In genomic region chr19:55667006-55667381, GRCh38 we compare ENCODE assay signal across 23 cellular contexts. TPM values are rescaled to one million over a fixed set of nuclear protein-coding genes. Genes with fewer than 3 reads are reported as not detected.
DNase-seq lines count a peak whose midpoint lies in the region; ATAC-seq and TF ChIP-seq lines count a peak whose summit lies in the region.
"Had no signal": no experiment of that assay in that cellular context is flagged by ENCODE, and none has a peak within 500 bp of the region (broad histone marks: within the 10 kb centered on the region; RNA-seq: fewer than 3 reads in every experiment).

No MANE protein-coding gene starts in this region.

- no peak overlapping the region for H3K14ac ChIP-seq in neuronal stem cell (ENCODE audit: low read length)

- peaks cover 99% of the 10 kb centered on the region for H3K36me3 Mint-ChIP-seq in Caco-2 (ENCODE audit: insufficient read depth, unreplicated experiment)
- H3K36me3 Mint-ChIP-seq in endothelial cell (ENCODE audit: low read depth, unreplicated experiment) = peaks cover 64% of the 10 kb centered on the region

- H3K4me3 Mint-ChIP-seq in Caco-2 (ENCODE audit: unreplicated experiment) (peak overlapping the region; percentile 69), endothelial cell (ENCODE audit: unreplicated experiment) (no peak overlapping the region)
- H3K4me3 Mint-ChIP-seq: CD4-positive, CD25-positive, alpha-beta regulatory T cell; H9 had no signal

- CTCF ChIA-PET in Caco-2 (lab: Charles Lee) = no interaction called here
- CTCF ChIA-PET in Panc1 (lab: Charles Lee) = interaction anchor here (0.7 kb wide), 2 partner anchors 10 to 34 kb away, joined by 4 to 5 read pairs; no protein-coding TSS in a partner anchor

- no peak for ATAC-seq in Panc1
- ATAC-seq in HG02759 (IDR thresholded peaks at IDR 0.05; ENCODE audit: unreplicated experiment) = no peak
- ATAC-seq in GM19395 (IDR thresholded peaks at IDR 0.05; ENCODE audit: unreplicated experiment) = no peak
- ATAC-seq: GM12878 had no signal

- H3K4ac ChIP-seq in neuronal stem cell (ENCODE audit: low read length) = no peak overlapping the region

- no peak overlapping the region for H2BK15ac ChIP-seq in neuronal stem cell (ENCODE audit: low read length)

- H2AK5ac ChIP-seq in neuronal stem cell (ENCODE audit: low read depth, low read length) = no peak overlapping the region

- TF ChIP-seq POLR2A in esophagus squamous epithelium (IDR thresholded peaks at IDR 0.05) = no peak

- H3K9ac ChIP-seq in neuronal stem cell (ENCODE audit: low read depth, low read length, poor library complexity) = peak overlapping the region; percentile 44
- H3K9ac ChIP-seq: SK-N-SH had no signal

- peaks cover 58% of the 10 kb centered on the region for H3K79me1 ChIP-seq in neuronal stem cell (ENCODE audit: low read depth, low read length)

- H3K27ac ChIP-seq in Panc1 (ENCODE audit: low read length) (peak overlapping the region; percentile 55), neuronal stem cell (replicated peaks; ENCODE audit: low read length) (no peak overlapping the region), esophagus squamous epithelium (peak overlapping the region in 1 of 4 donors; percentile 65)
- H3K27ac ChIP-seq: HL-60 had no signal

- H3K36me3 ChIP-seq in Caco-2 (ENCODE audit: control insufficient read depth, insufficient read depth, low read length) (peaks cover 34% of the 10 kb centered on the region), Panc1 (ENCODE audit: control insufficient read depth, insufficient read depth, low read length) (peaks cover 39% of the 10 kb centered on the region), neuronal stem cell (replicated peaks in 1 of 2; ENCODE audit: control insufficient read depth in 2 of 2, insufficient read depth in 2 of 2, low read length in 2 of 2) (peaks cover 72 to 94% of the 10 kb centered on the region in 2 donors), esophagus squamous epithelium (peaks cover 66 to 99% (median 78%) of the 10 kb centered on the region in 3 donors)

- no CpG with 5 or more reads among the region's 4 CpGs for whole genome bisulfite sequencing in neuronal stem cell (ENCODE audit: extremely low coverage in 2 of 2, insufficient read length in 2 of 2, insufficient replicate concordance in 1 of 2), 2 donors
- 67% methylated on average over 1 of the region's 4 CpGs; no CpG with 5 or more reads in 1 of the 2 donors for WGBS in esophagus squamous epithelium, 2 donors

- POLR2A ChIA-PET in Caco-2 (lab: Charles Lee) (interaction anchor here (0.6 to 2.0 kb wide), 3 partner anchors 9 to 158 kb away, joined by 3 to 15 read pairs (median 13); partner anchors contain the start of gene U2AF2), Panc1 (lab: Charles Lee) (interaction anchor here (0.6 to 0.8 kb wide), 2 partner anchors 10 to 13 kb away, joined by 4 read pairs; no protein-coding TSS in a partner anchor)

- no peak overlapping the region for H2BK5ac ChIP-seq in neuronal stem cell (ENCODE audit: low read length)

- no peaks in the 10 kb centered on the region for H3K9me3 Mint-ChIP-seq in Caco-2 (ENCODE audit: unreplicated experiment)
- H3K9me3 Mint-ChIP-seq in endothelial cell (ENCODE audit: unreplicated experiment) = no peaks in the 10 kb centered on the region
- H3K9me3 Mint-ChIP-seq: CD4-positive, CD25-positive, alpha-beta regulatory T cell; H9 had no signal

- no peak for DNase-seq in Caco-2
- no peak for DNase-seq in Panc1 (ENCODE audit: low read depth, low spot score)
- DNase-seq in endothelial cell (ENCODE audit: low spot score) = no peak
- DNase-seq in neuronal stem cell (ENCODE audit: low spot score) = no peak
- no peak for DNase-seq in SIG-M5 treated with dmso at 0.1 percent for 504 hours (lab: John Stamatoyannopoulos, UW; ENCODE audit: unreplicated experiment)
- no peak for DNase-seq in esophagus squamous epithelium (lab: John Stamatoyannopoulos, UW)
- DNase-seq: CD4-positive, CD25-positive, alpha-beta regulatory T cell; DND-41; H9; KG1; NCI-H1092 treated with DMSO at 0.1 percent for 48 hours; NCI-H1436 treated with DMSO at 0.1 percent for 48 hours; NCI-H2029; NCI-H345; NCI-H524 treated with DMSO at 0.1 percent for 48 hours; NCI-H82; RPMI8226; SHP77 treated with DMSO at 0.1 percent for 48 hours; SK-N-SH had no signal

- H3K9me3 ChIP-seq in Caco-2 (no peaks in the 10 kb centered on the region), Panc1 (ENCODE audit: control insufficient read depth, insufficient read depth, low read depth, low read length) (no peaks in the 10 kb centered on the region), neuronal stem cell (replicated peaks in 1 of 2; ENCODE audit: control insufficient read depth in 2 of 2, insufficient read depth in 1 of 2, low read depth in 1 of 2, low read length in 2 of 2) (no peaks in the 10 kb centered on the region), esophagus squamous epithelium (no peaks in the 10 kb centered on the region)
- H3K9me3 ChIP-seq: SK-N-SH had no signal

- H2BK120ac ChIP-seq in neuronal stem cell (ENCODE audit: low read depth, low read length) = no peak overlapping the region

- intact Hi-C loops in Caco-2 (cut with micrococcal nuclease; ENCODE audit: unreplicated experiment) = no loop called here
- intact Hi-C loops in Panc1 (cut with micrococcal nuclease; ENCODE audit: unreplicated experiment) = no loop called here
- intact Hi-C loops in esophagus squamous epithelium (cut with DNase I) = no loop called here

- TF ChIP-seq CTCF in Caco-2 (IDR thresholded peaks at IDR 0.05; ENCODE audit: insufficient read depth in 1 of 2, low read depth in 1 of 2, low read length in 1 of 2, severe bottlenecking in 1 of 2, unreplicated experiment in 1 of 2) (no peak), Panc1 (IDR thresholded peaks at IDR 0.05) (no peak), endothelial cell (IDR thresholded peaks at IDR 0.05; ENCODE audit: unreplicated experiment) (no peak), esophagus squamous epithelium (IDR thresholded peaks at IDR 0.05) (no peak)

- no peak overlapping the region for H2AFZ ChIP-seq in neuronal stem cell (ENCODE audit: low read length)

- no peak overlapping the region for H3K4me2 ChIP-seq in neuronal stem cell (ENCODE audit: insufficient read depth, low read length, poor library complexity, severe bottlenecking)
- H3K4me2 ChIP-seq: SK-N-SH had no signal

- peak overlapping the region; percentile 91 for H3K27ac Mint-ChIP-seq in Caco-2 (ENCODE audit: unreplicated experiment)
- peak overlapping the region; percentile 18 for H3K27ac Mint-ChIP-seq in endothelial cell (ENCODE audit: unreplicated experiment)
- H3K27ac Mint-ChIP-seq: CD4-positive, CD25-positive, alpha-beta regulatory T cell had no signal

- H3K4me1 ChIP-seq in Caco-2 = peaks cover 37% of the 10 kb centered on the region
- peaks cover 60% of the 10 kb centered on the region for H3K4me1 ChIP-seq in Panc1 (ENCODE audit: control insufficient read depth, insufficient read depth, low read length)
- peaks cover 0 to 5% of the 10 kb centered on the region in 2 donors for H3K4me1 ChIP-seq in neuronal stem cell (ENCODE audit: control insufficient read depth in 2 of 2, insufficient read depth in 1 of 2, low read depth in 1 of 2, low read length in 2 of 2)
- H3K4me1 ChIP-seq in esophagus squamous epithelium = peaks cover 0 to 40% (median 5%) of the 10 kb centered on the region in 3 donors

- no peak overlapping the region for H4K91ac ChIP-seq in neuronal stem cell (ENCODE audit: low read depth, low read length, poor library complexity)

- in situ Hi-C loops in Panc1 (cut with HindIII; ENCODE audit: low pct_unique_long_range_greater_than_20kb, low sequenced_read_pairs) = no loop called here

- peak overlapping the region; percentile 40 for H3K23ac ChIP-seq in neuronal stem cell (ENCODE audit: low read depth, low read length, poor library complexity)

- H3K4me1 Mint-ChIP-seq in Caco-2 (ENCODE audit: low read depth, unreplicated experiment) (peaks cover 43% of the 10 kb centered on the region), endothelial cell (ENCODE audit: unreplicated experiment) (peaks cover 22% of the 10 kb centered on the region)

- H4K8ac ChIP-seq in neuronal stem cell (ENCODE audit: low read depth, low read length) = no peak overlapping the region

- BruUV-seq in Caco-2 (replicated peaks; lab: Mats Ljungman, UMichigan) (no TSS peak), Panc1 (replicated peaks; lab: Mats Ljungman, UMichigan) (no TSS peak)

- H3K27me3 ChIP-seq in Caco-2 (replicated peaks; ENCODE audit: control insufficient read depth, insufficient read depth, low read length) (no peaks in the 10 kb centered on the region), Panc1 (ENCODE audit: control insufficient read depth, insufficient read depth, low read length) (no peaks in the 10 kb centered on the region), neuronal stem cell (ENCODE audit: control insufficient read depth in 3 of 3, insufficient read depth in 3 of 3, low read depth in 1 of 3, low read length in 3 of 3) (no peaks in the 10 kb centered on the region), esophagus squamous epithelium (no peaks in the 10 kb centered on the region)

- H3K4me3 ChIP-seq in Caco-2 (ENCODE audit: low read depth, low read length) (no peak overlapping the region), Panc1 (ENCODE audit: low read depth in 2 of 2, low read length in 2 of 2) (no peak overlapping the region), neuronal stem cell (ENCODE audit: low read length in 2 of 2) (no peak overlapping the region), esophagus squamous epithelium (no peak overlapping the region)
- H3K4me3 ChIP-seq: GM12878 had no signal

- no peak overlapping the region for H3K18ac ChIP-seq in neuronal stem cell (ENCODE audit: low read length)

- H3K27me3 Mint-ChIP-seq in Caco-2 (ENCODE audit: insufficient read depth, unreplicated experiment) (no peaks in the 10 kb centered on the region), endothelial cell (ENCODE audit: unreplicated experiment) (peaks cover 36% of the 10 kb centered on the region)
- H3K27me3 Mint-ChIP-seq: CD4-positive, CD25-positive, alpha-beta regulatory T cell had no signal

- H2BK12ac ChIP-seq in neuronal stem cell (ENCODE audit: low read length) = no peak overlapping the region

RNA-seq across cellular contexts. Expression of gene EPN1, which starts 8.0 kb away (rescaled TPM):
- 197 and 201 TPM in 2 replicates for total RNA-seq in Caco-2 (2022)
- 361 TPM for total RNA-seq in Panc1 (2021; ENCODE audit: unreplicated experiment)
- polyA plus RNA-seq in Panc1 (2012; ENCODE audit: insufficient read length) = 697 TPM
- total RNA-seq in endothelial cell (ENCODE audit: unreplicated experiment) = 250 TPM
- 91.8 TPM for polyA plus RNA-seq in neuronal stem cell (2013, experiment 1 of 2)
- polyA plus RNA-seq in neuronal stem cell (2013, experiment 2 of 2) = 89.2 TPM
- 100 to 1,000 TPM in 1 of 4 donors, 10 to 100 TPM in 3; 52.1 to 168 (median 77.4) TPM for total RNA-seq in esophagus squamous epithelium

RNA-seq across cellular contexts. Expression of gene U2AF2, which starts 12.2 kb away (rescaled TPM):
- 289 TPM in 2 replicates for total RNA-seq in Caco-2 (2022)
- total RNA-seq in Panc1 (2021; ENCODE audit: unreplicated experiment) = 545 TPM
- 761 TPM for polyA plus RNA-seq in Panc1 (2012; ENCODE audit: insufficient read length)
- 219 TPM for total RNA-seq in endothelial cell (ENCODE audit: unreplicated experiment)
- polyA plus RNA-seq in neuronal stem cell (2013, experiment 1 of 2) = 155 TPM
- polyA plus RNA-seq in neuronal stem cell (2013, experiment 2 of 2) = 147 TPM
- total RNA-seq in esophagus squamous epithelium = 100 to 1,000 TPM in 2 of 4 donors, 10 to 100 TPM in 2; 85.0 to 112 (median 99.7) TPM

RNA-seq across cellular contexts. Expression of gene CCDC106, which starts 19.0 kb away (rescaled TPM):
- total RNA-seq in Caco-2 (2022) (17.4 and 17.6 TPM in 2 replicates), Panc1 (2021; ENCODE audit: unreplicated experiment) (47.8 TPM), endothelial cell (ENCODE audit: unreplicated experiment) (20.1 TPM), esophagus squamous epithelium (1 to 10 TPM; 2.4 to 7.2 (median 4.6) TPM)
- polyA plus RNA-seq in Panc1 (2012; ENCODE audit: insufficient read length) = 101 TPM
- 19.8 TPM for polyA plus RNA-seq in neuronal stem cell (2013, experiment 1 of 2)
- 19.8 TPM for polyA plus RNA-seq in neuronal stem cell (2013, experiment 2 of 2)

RNA-seq across cellular contexts. Expression of gene ZNF581, which starts 23.5 kb away (rescaled TPM):
- 46.2 and 47.4 TPM in 2 replicates for total RNA-seq in Caco-2 (2022)
- total RNA-seq in Panc1 (2021; ENCODE audit: unreplicated experiment) = 39.0 TPM
- 42.2 TPM for polyA plus RNA-seq in Panc1 (2012; ENCODE audit: insufficient read length)
- total RNA-seq in endothelial cell (ENCODE audit: unreplicated experiment) = 47.2 TPM
- polyA plus RNA-seq in neuronal stem cell (2013, experiment 1 of 2) = 37.9 TPM
- polyA plus RNA-seq in neuronal stem cell (2013, experiment 2 of 2) = 37.2 TPM
- total RNA-seq in esophagus squamous epithelium = 10 to 100 TPM; 11.8 to 20.2 (median 14.0) TPM

RNA-seq across cellular contexts. Expression of gene ZNF580, which starts 26.2 kb away (rescaled TPM):
- total RNA-seq in Caco-2 (2022) = 38.5 and 41.4 TPM in 2 replicates
- 58.0 TPM for total RNA-seq in Panc1 (2021; ENCODE audit: unreplicated experiment)
- polyA plus RNA-seq in Panc1 (2012; ENCODE audit: insufficient read length) = 91.5 TPM
- 34.0 TPM for total RNA-seq in endothelial cell (ENCODE audit: unreplicated experiment)
- polyA plus RNA-seq in neuronal stem cell (2013, experiment 1 of 2) = 42.3 TPM
- 43.4 TPM for polyA plus RNA-seq in neuronal stem cell (2013, experiment 2 of 2)
- 10 to 100 TPM in 3 of 4 donors, 1 to 10 TPM in 1; 8.8 to 19.1 (median 12.9) TPM for total RNA-seq in esophagus squamous epithelium
